Comparison of ENCODE assay signal across 9 cellular contexts in genomic region chr9:137243626-137244485, GRCh38. TPM values are rescaled to one million over a fixed set of nuclear protein-coding genes. Genes with fewer than 3 reads are reported as not detected.
DNase-seq lines count a peak whose midpoint lies in the region; ATAC-seq and TF ChIP-seq lines count a peak whose summit lies in the region.
"Had no signal": no experiment of that assay in that cellular context is flagged by ENCODE, and none has a peak within 500 bp of the region (broad histone marks: within the 10 kb centered on the region; RNA-seq: fewer than 3 reads in every experiment).

No MANE protein-coding gene starts in this region.

- no peak overlapping the region for H3K4me3 ChIP-seq in sigmoid colon

- peaks cover 4 to 19% (median 15%) of the 10 kb centered on the region in 4 donors for H3K36me3 ChIP-seq in sigmoid colon

- DNase-seq in DMS53 (lab: John Stamatoyannopoulos, UW) (peak; percentile 65), DMS53 treated with DMSO at 0.1 percent for 48 hours (lab: John Stamatoyannopoulos, UW; ENCODE audit: unreplicated experiment) (no peak), HT1080 (ENCODE audit: low read depth) (peak; percentile 52), naive B cell (no peak), sigmoid colon (no peak)
- no peak for DNase-seq in activated CD8-positive, alpha-beta T cell treated with anti-CD3 and anti-CD28 coated beads, Interleukin-2, amount 10 ng/mL, durations not matched to agents 7 days and 5 days
- DNase-seq: NCI-H526 treated with DMSO at 0.1 percent for 48 hours had no signal

- H3K27me3 ChIP-seq in sigmoid colon: no peaks in the 10 kb centered on the region

- 56 to 72% methylated on average over 15 of the region's 15 CpGs for WGBS in sigmoid colon, 2 donors

- H3K4me1 ChIP-seq in sigmoid colon: peaks cover 2 to 47% (median 33%) of the 10 kb centered on the region in 4 donors

- CTCF ChIA-PET in activated CD8-positive, alpha-beta T cell treated with anti-CD3 and anti-CD28 coated beads, Interleukin-2, amount 10 ng/mL, durations not matched to agents 7 days and 5 days (lab: Charles Lee): interaction anchor here (1.3 kb wide), 1 partner anchor 43 kb away, joined by 3 read pairs; no protein-coding TSS in a partner anchor

- H3K36me3 Mint-ChIP-seq in activated CD8-positive, alpha-beta T cell treated with anti-CD3 and anti-CD28 coated beads, Interleukin-2, amount 10 ng/mL, durations not matched to agents 7 days and 5 days (ENCODE audit: low read depth): peaks cover 31% of the 10 kb centered on the region
- H3K36me3 Mint-ChIP-seq in naive B cell: peaks cover 0 to 6% of the 10 kb centered on the region in 2 donors

- no peaks in the 10 kb centered on the region for H3K9me3 Mint-ChIP-seq in activated CD8-positive, alpha-beta T cell treated with anti-CD3 and anti-CD28 coated beads, Interleukin-2, amount 10 ng/mL, durations not matched to agents 7 days and 5 days (ENCODE audit: insufficient read depth)
- no peaks in the 10 kb centered on the region for H3K9me3 Mint-ChIP-seq in naive B cell

- no peaks in the 10 kb centered on the region for H3K27me3 Mint-ChIP-seq in activated CD8-positive, alpha-beta T cell treated with anti-CD3 and anti-CD28 coated beads, Interleukin-2, amount 10 ng/mL, durations not matched to agents 7 days and 5 days (ENCODE audit: low read depth)
- H3K27me3 Mint-ChIP-seq in naive B cell: no peaks in the 10 kb centered on the region

- peak overlapping the region; percentile 43 for H3K27ac Mint-ChIP-seq in activated CD8-positive, alpha-beta T cell treated with anti-CD3 and anti-CD28 coated beads, Interleukin-2, amount 10 ng/mL, durations not matched to agents 7 days and 5 days
- peak overlapping the region in 4 of 6 donors; percentile 8 to 84 (median 69) for H3K27ac Mint-ChIP-seq in naive B cell

- ATAC-seq in activated CD8-positive, alpha-beta T cell treated with anti-CD3 and anti-CD28 coated beads, Interleukin-2, amount 10 ng/mL, durations not matched to agents 7 days and 5 days: no peak
- ATAC-seq in naive B cell (ENCODE audit: low read depth in 2 of 2): no peak
- no peak for ATAC-seq in HG02885 (IDR thresholded peaks at IDR 0.05; ENCODE audit: poor library complexity, unreplicated experiment)
- no peak for ATAC-seq in HG03439 (IDR thresholded peaks at IDR 0.05; ENCODE audit: unreplicated experiment)

- POLR2A ChIA-PET in activated CD8-positive, alpha-beta T cell treated with anti-CD3 and anti-CD28 coated beads, Interleukin-2, amount 10 ng/mL, durations not matched to agents 7 days and 5 days (lab: Charles Lee): interaction anchor here (1.0 to 3.8 kb wide), 5 partner anchors 11 to 174 kb away, joined by 3 to 87 read pairs (median 7); partner anchors contain the start of genes NELFB and SAPCD2

- H3K9me3 ChIP-seq in sigmoid colon: no peaks in the 10 kb centered on the region

- H3K27ac ChIP-seq in sigmoid colon: no peak overlapping the region

- no peak for TF ChIP-seq POLR2A in sigmoid colon (IDR thresholded peaks at IDR 0.05)

- no peak for TF ChIP-seq EP300 in sigmoid colon (IDR thresholded peaks at IDR 0.05)

- peak overlapping the region; percentile 85 for H3K4me3 Mint-ChIP-seq in activated CD8-positive, alpha-beta T cell treated with anti-CD3 and anti-CD28 coated beads, Interleukin-2, amount 10 ng/mL, durations not matched to agents 7 days and 5 days
- H3K4me3 Mint-ChIP-seq in naive B cell: peak overlapping the region in 4 of 8 donors; percentile 30 to 85 (median 46)

- peaks cover 26% of the 10 kb centered on the region for H3K4me1 Mint-ChIP-seq in activated CD8-positive, alpha-beta T cell treated with anti-CD3 and anti-CD28 coated beads, Interleukin-2, amount 10 ng/mL, durations not matched to agents 7 days and 5 days (ENCODE audit: low read depth)
- peaks cover 18 to 27% (median 20%) of the 10 kb centered on the region in 3 donors for H3K4me1 Mint-ChIP-seq in naive B cell

- no peak for TF ChIP-seq CTCF in sigmoid colon (IDR thresholded peaks at IDR 0.05)

- intact Hi-C loops in sigmoid colon (cut with DNase I): no loop called here

RNA-seq across cellular contexts. Expression of gene TUBB4B, which starts 2.8 kb away (rescaled TPM):
- total RNA-seq in HT1080 (2014; rRNA removed; shearing (Covaris generic)): 624 and 993 TPM in 2 replicates
- polyA plus RNA-seq in HT1080 (2015; cell fraction: cytosol; rRNA removed): 942 and 960 TPM in 2 replicates
- 1,205 and 1,385 TPM in 2 replicates for polyA plus RNA-seq in HT1080 (2015; cell fraction: nucleus; rRNA removed)
- 100 to 1,000 TPM; 417 to 432 TPM for total RNA-seq in activated CD8-positive, alpha-beta T cell treated with anti-CD3 and anti-CD28 coated beads, Interleukin-2, amount 10 ng/mL, durations not matched to agents 7 days and 5 days
- polyA plus RNA-seq in naive B cell (ENCODE audit: low read depth in 6 of 6) (10 to 100 TPM; 22.7 to 53.2 (median 40.2) TPM), sigmoid colon (100 to 1,000 TPM; 292 to 505 (median 444) TPM)
- 100 to 1,000 TPM; 141 to 196 (median 164) TPM for total RNA-seq in sigmoid colon

RNA-seq across cellular contexts. Expression of gene STPG3, which starts 7.2 kb away (rescaled TPM):
- total RNA-seq in HT1080 (2014; rRNA removed; shearing (Covaris generic)): not detected in 2 replicates
- not detected in 2 replicates for polyA plus RNA-seq in HT1080 (2015; cell fraction: cytosol; rRNA removed)
- polyA plus RNA-seq in HT1080 (2015; cell fraction: nucleus; rRNA removed): not detected in 2 replicates
- not detected for total RNA-seq in activated CD8-positive, alpha-beta T cell treated with anti-CD3 and anti-CD28 coated beads, Interleukin-2, amount 10 ng/mL, durations not matched to agents 7 days and 5 days
- not detected for polyA plus RNA-seq in naive B cell (ENCODE audit: low read depth in 6 of 6)
- not detected for total RNA-seq in sigmoid colon
- not detected for polyA plus RNA-seq in sigmoid colon

RNA-seq across cellular contexts. Expression of gene NELFB, which starts 11.3 kb away (rescaled TPM):
- total RNA-seq in HT1080 (2014; rRNA removed; shearing (Covaris generic)): 78.8 and 83.3 TPM in 2 replicates
- 60.1 and 62.8 TPM in 2 replicates for polyA plus RNA-seq in HT1080 (2015; cell fraction: cytosol; rRNA removed)
- polyA plus RNA-seq in HT1080 (2015; cell fraction: nucleus; rRNA removed): 47.3 and 50.0 TPM in 2 replicates
- 10 to 100 TPM; 68.6 to 68.8 TPM for total RNA-seq in activated CD8-positive, alpha-beta T cell treated with anti-CD3 and anti-CD28 coated beads, Interleukin-2, amount 10 ng/mL, durations not matched to agents 7 days and 5 days
- polyA plus RNA-seq in naive B cell (ENCODE audit: low read depth in 6 of 6) (10 to 100 TPM; 23.5 to 37.8 (median 27.2) TPM), sigmoid colon (10 to 100 TPM; 41.6 to 70.5 (median 45.0) TPM)
- 10 to 100 TPM; 24.7 to 36.5 (median 33.2) TPM for total RNA-seq in sigmoid colon

RNA-seq across cellular contexts. Expression of gene SLC34A3, which starts 13.2 kb away (rescaled TPM):
- total RNA-seq in HT1080 (2014; rRNA removed; shearing (Covaris generic)): not detected in 2 replicates
- polyA plus RNA-seq in HT1080 (2015; cell fraction: cytosol; rRNA removed): 0.03 TPM in 1 of 2 replicates, not detected in the other
- polyA plus RNA-seq in HT1080 (2015; cell fraction: nucleus; rRNA removed): 0.19 TPM in 1 of 2 replicates, not detected in the other
- not detected for total RNA-seq in activated CD8-positive, alpha-beta T cell treated with anti-CD3 and anti-CD28 coated beads, Interleukin-2, amount 10 ng/mL, durations not matched to agents 7 days and 5 days
- not detected for polyA plus RNA-seq in naive B cell (ENCODE audit: low read depth in 6 of 6)
- not detected for total RNA-seq in sigmoid colon
- not detected for polyA plus RNA-seq in sigmoid colon

RNA-seq across cellular contexts. Expression of gene RNF224, which starts 16.6 kb away (rescaled TPM):
- not detected in 2 replicates for total RNA-seq in HT1080 (2014; rRNA removed; shearing (Covaris generic))
- 0.07 TPM in 1 of 2 replicates, not detected in the other for polyA plus RNA-seq in HT1080 (2015; cell fraction: cytosol; rRNA removed)
- polyA plus RNA-seq in HT1080 (2015; cell fraction: nucleus; rRNA removed): 0.09 TPM in 1 of 2 replicates, not detected in the other
- not detected for total RNA-seq in activated CD8-positive, alpha-beta T cell treated with anti-CD3 and anti-CD28 coated beads, Interleukin-2, amount 10 ng/mL, durations not matched to agents 7 days and 5 days
- polyA plus RNA-seq in naive B cell (ENCODE audit: low read depth in 6 of 6): not detected
- not detected for total RNA-seq in sigmoid colon
- polyA plus RNA-seq in sigmoid colon: under 1 TPM in 1 of 3 donors, not detected in 2; 0.04 TPM

Comparison
In these comparisons a context has a peak if more than half of its experiments do, and no peak if none do; other contexts are left out.
1. DNase-seq: peak in DMS53 (single experiment) and HT1080 (single experiment); none in DMS53 treated with DMSO at 0.1 percent for 48 hours (single experiment), activated CD8-positive, alpha-beta T cell treated with anti-CD3 and anti-CD28 coated beads, Interleukin-2, amount 10 ng/mL, durations not matched to agents 7 days and 5 days (single experiment), naive B cell (single experiment) and sigmoid colon (single experiment).